ENCODE assay signal across 20 cellular contexts in genomic region chr1:2152914-2153313, GRCh38. TPM values are rescaled to one million over a fixed set of nuclear protein-coding genes. Genes with fewer than 3 reads are reported as not detected.
DNase-seq lines count a peak whose midpoint lies in the region; ATAC-seq, FAIRE-seq and TF ChIP-seq lines count a peak whose summit lies in the region.
"Had no signal": no experiment of that assay in that cellular context is flagged by ENCODE, and none has a peak within 500 bp of the region (broad histone marks: within the 10 kb centered on the region; RNA-seq: fewer than 3 reads in every experiment).

No MANE protein-coding gene starts in this region.

- FAIRE-seq in urothelium cell line (lab: Jason Lieb, UNC) = no peak

- intact Hi-C loops in head of caudate nucleus (cut with DNase I) = no loop called here
- intact Hi-C loops in psoas muscle (cut with DNase I) = no loop called here

- no peak overlapping the region for H3K4me3 Mint-ChIP-seq in activated T-cell treated with anti-CD3 and anti-CD28 coated beads, Interleukin-2, amount 50 U/mL, for 4 hours
- H3K4me3 Mint-ChIP-seq: mesothelial cell of epicardium; neural crest cell; stimulated activated naive B cell treated with anti-CD40 and anti-IgM and Interleukin-4, amounts not matched to agents 10 μg/mL and 1 μg/mL and 100 μg/mL, for 72 hours; type B pancreatic cell had no signal

- peaks cover 14% of the 10 kb centered on the region for H3K36me3 Mint-ChIP-seq in activated T-cell treated with anti-CD3 and anti-CD28 coated beads, Interleukin-2, amount 50 U/mL, for 4 hours (ENCODE audit: insufficient read depth)

- peaks cover 13% of the 10 kb centered on the region for H3K4me1 Mint-ChIP-seq in activated T-cell treated with anti-CD3 and anti-CD28 coated beads, Interleukin-2, amount 50 U/mL, for 4 hours (ENCODE audit: low read depth)
- H3K4me1 Mint-ChIP-seq: IgD-negative memory B cell; mesothelial cell of epicardium; neural crest cell; stimulated activated naive B cell treated with anti-CD40 and anti-IgM and Interleukin-4, amounts not matched to agents 10 μg/mL and 1 μg/mL and 100 μg/mL, for 72 hours had no signal

- H3K27ac ChIP-seq in psoas muscle = no peak overlapping the region
- H3K27ac ChIP-seq: ascending aorta, PC-9 had no signal

- peak; percentile 49 to 59 for ATAC-seq in activated T-cell treated with anti-CD3 and anti-CD28 coated beads, Interleukin-2, amount 50 U/mL, for 4 hours
- ATAC-seq in psoas muscle = no peak
- ATAC-seq: stimulated activated naive B cell treated with anti-CD40 and anti-IgM and Interleukin-4, amounts not matched to agents 10 μg/mL and 1 μg/mL and 100 μg/mL, for 72 hours had no signal

- no peaks in the 10 kb centered on the region for H3K27me3 Mint-ChIP-seq in activated T-cell treated with anti-CD3 and anti-CD28 coated beads, Interleukin-2, amount 50 U/mL, for 4 hours (ENCODE audit: low read depth)
- H3K27me3 Mint-ChIP-seq: IgD-negative memory B cell; stimulated activated naive B cell treated with anti-CD40 and anti-IgM and Interleukin-4, amounts not matched to agents 10 μg/mL and 1 μg/mL and 100 μg/mL, for 72 hours; type B pancreatic cell had no signal

- H3K9me3 Mint-ChIP-seq in activated T-cell treated with anti-CD3 and anti-CD28 coated beads, Interleukin-2, amount 50 U/mL, for 4 hours = no peaks in the 10 kb centered on the region
- H3K9me3 Mint-ChIP-seq: IgD-negative memory B cell, mesothelial cell of epicardium had no signal

- no peaks in the 10 kb centered on the region for H3K4me1 ChIP-seq in psoas muscle
- H3K4me1 ChIP-seq: ascending aorta had no signal

- no peaks in the 10 kb centered on the region for H3K36me3 ChIP-seq in psoas muscle (ENCODE audit: insufficient read depth in 1 of 2, low read depth in 1 of 2)
- H3K36me3 ChIP-seq: ascending aorta had no signal

- H3K27me3 ChIP-seq in psoas muscle (ENCODE audit: insufficient read depth in 3 of 3, low read length in 2 of 3) = peaks cover 0 to 15% (median 1%) of the 10 kb centered on the region in 3 donors
- H3K27me3 ChIP-seq: ascending aorta had no signal

- H3K9me3 ChIP-seq in psoas muscle = no peaks in the 10 kb centered on the region
- H3K9me3 ChIP-seq: ascending aorta had no signal

- no peak overlapping the region for H3K4me3 ChIP-seq in psoas muscle
- H3K4me3 ChIP-seq: ascending aorta, PC-9, smooth muscle cell had no signal

- WGBS in psoas muscle, 3 donors = 84 to 90% (median 90%) methylated on average over 12 of the region's 12 CpGs

- DNase-seq in stimulated activated CD4-positive, alpha-beta T cell treated with anti-CD3 and anti-CD28 coated beads, Interleukin-15, amount 100 ng/mL, for 24 hours = peak; percentile 32
- DNase-seq in stimulated activated CD4-positive, alpha-beta T cell treated with anti-CD3 and anti-CD28 coated beads, Interleukin-1b, Interleukin-23, amount 100 ng/mL, for 48 hours = no peak
- peak; percentile 19 for DNase-seq in activated T-cell treated with anti-CD3 and anti-CD28 coated beads, Interleukin-2, amount 50 U/mL, for 4 hours
- DNase-seq in head of caudate nucleus (peak in 41 of 42 donors; percentile 49 to 94 (median 78)), superior temporal gyrus (ENCODE audit: extremely low spot score) (peak; percentile 39), urothelium cell line (ENCODE audit: low spot score) (no peak), psoas muscle (no peak), DMS79 (lab: John Stamatoyannopoulos, UW) (no peak)
- DNase-seq: effector memory CD4-positive, alpha-beta T cell; NCI-H1694; NCI-H2227 treated with DMSO at 0.1 percent for 48 hours; NCI-H82; PC-9; stimulated activated naive B cell treated with anti-CD40 and anti-IgM and Interleukin-4, amounts not matched to agents 10 μg/mL and 1 μg/mL and 100 μg/mL, for 72 hours had no signal

- no peak for TF ChIP-seq CTCF in psoas muscle (IDR thresholded peaks at IDR 0.05)

RNA-seq across cellular contexts. Expression of gene FAAP20, which starts 41.7 kb away (rescaled TPM):
- 10 to 100 TPM; 67.8 to 82.3 (median 69.9) TPM for total RNA-seq in activated T-cell treated with anti-CD3 and anti-CD28 coated beads, Interleukin-2, amount 50 U/mL, for 4 hours
- 10 to 100 TPM; 17.8 to 26.3 (median 19.4) TPM for total RNA-seq in psoas muscle
- 10 to 100 TPM; 22.1 to 48.1 (median 28.2) TPM for polyA plus RNA-seq in psoas muscle

Comparison
In these comparisons a context has a peak if more than half of its experiments do, and no peak if none do; other contexts are left out.
1. DNase-seq: peak in stimulated activated CD4-positive, alpha-beta T cell treated with anti-CD3 and anti-CD28 coated beads, Interleukin-15, amount 100 ng/mL, for 24 hours (single experiment), activated T-cell treated with anti-CD3 and anti-CD28 coated beads, Interleukin-2, amount 50 U/mL, for 4 hours (single experiment), head of caudate nucleus (41 of 42) and superior temporal gyrus (single experiment); none in stimulated activated CD4-positive, alpha-beta T cell treated with anti-CD3 and anti-CD28 coated beads, Interleukin-1b, Interleukin-23, amount 100 ng/mL, for 48 hours (single experiment), urothelium cell line (single experiment), psoas muscle (0 of 2) and DMS79 (single experiment).
2. ATAC-seq: peak in activated T-cell treated with anti-CD3 and anti-CD28 coated beads, Interleukin-2, amount 50 U/mL, for 4 hours (2 of 2); none in psoas muscle (0 of 4).